In genomic region chr2:74925361-74925786, GRCh38 we compare ENCODE assay signal across 1 cellular context.
TF ChIP-seq lines count a peak whose summit lies in the region.

No MANE protein-coding gene starts in this region.

TF ChIP-seq in GM23338, 12 proteins besides CTCF, POLR2A, EP300 and RAD21 (continued from another document):
- TF ChIP-seq ZNF462 (CRISPR knock-in tag; IDR thresholded peaks at IDR 0.05): no peak
